8 cellular contexts compared by ENCODE assay signal in genomic region chr6:156953478-156954146, GRCh38.
DNase-seq lines count a peak whose midpoint lies in the region; ATAC-seq lines count a peak whose summit lies in the region.

No MANE protein-coding gene starts in this region.

- no peaks in the 10 kb centered on the region for H3K36me3 Mint-ChIP-seq in activated CD8-positive, alpha-beta T cell treated with anti-CD3 and anti-CD28 coated beads, Interleukin-2, amount 10 ng/mL, durations not matched to agents 7 days and 5 days (ENCODE audit: low read depth)

- CTCF ChIA-PET in activated CD8-positive, alpha-beta T cell treated with anti-CD3 and anti-CD28 coated beads, Interleukin-2, amount 10 ng/mL, durations not matched to agents 7 days and 5 days (lab: Charles Lee) = interaction anchor here (0.7 to 1.4 kb wide), 5 partner anchors 11 to 321 kb away, joined by 3 to 5 read pairs (median 3); no protein-coding TSS in a partner anchor

- H3K4me1 Mint-ChIP-seq in activated CD8-positive, alpha-beta T cell treated with anti-CD3 and anti-CD28 coated beads, Interleukin-2, amount 10 ng/mL, durations not matched to agents 7 days and 5 days (ENCODE audit: low read depth) = peaks cover 38% of the 10 kb centered on the region

- ATAC-seq in Right ventricle myocardium inferior (peak; percentile 73), Right ventricle myocardium superior (ENCODE audit: poor library complexity) (peak; percentile 72), HG03025 (IDR thresholded peaks at IDR 0.05; ENCODE audit: low FRiP score, unreplicated experiment) (no peak), HG02852 (IDR thresholded peaks at IDR 0.05; ENCODE audit: unreplicated experiment) (no peak)
- ATAC-seq in activated CD8-positive, alpha-beta T cell treated with anti-CD3 and anti-CD28 coated beads, Interleukin-2, amount 10 ng/mL, durations not matched to agents 7 days and 5 days = peak; percentile 87

- H3K27ac Mint-ChIP-seq in activated CD8-positive, alpha-beta T cell treated with anti-CD3 and anti-CD28 coated beads, Interleukin-2, amount 10 ng/mL, durations not matched to agents 7 days and 5 days = no peak overlapping the region

- no peaks in the 10 kb centered on the region for H3K9me3 Mint-ChIP-seq in activated CD8-positive, alpha-beta T cell treated with anti-CD3 and anti-CD28 coated beads, Interleukin-2, amount 10 ng/mL, durations not matched to agents 7 days and 5 days (ENCODE audit: insufficient read depth)

- POLR2A ChIA-PET in activated CD8-positive, alpha-beta T cell treated with anti-CD3 and anti-CD28 coated beads, Interleukin-2, amount 10 ng/mL, durations not matched to agents 7 days and 5 days (lab: Charles Lee) = interaction anchor here (1.4 kb wide), 1 partner anchor 67 kb away, joined by 7 read pairs; no protein-coding TSS in a partner anchor

- no peak overlapping the region for H3K4me3 Mint-ChIP-seq in activated CD8-positive, alpha-beta T cell treated with anti-CD3 and anti-CD28 coated beads, Interleukin-2, amount 10 ng/mL, durations not matched to agents 7 days and 5 days

- no peaks in the 10 kb centered on the region for H3K27me3 Mint-ChIP-seq in activated CD8-positive, alpha-beta T cell treated with anti-CD3 and anti-CD28 coated beads, Interleukin-2, amount 10 ng/mL, durations not matched to agents 7 days and 5 days (ENCODE audit: low read depth)

- no peak for DNase-seq in Right ventricle myocardium inferior (ENCODE audit: missing footprints)
- no peak for DNase-seq in cardiac septum (ENCODE audit: low spot score)
- DNase-seq in NCI-H128 (lab: John Stamatoyannopoulos, UW; ENCODE audit: unreplicated experiment) = peak; percentile 74
- peak; percentile 50 for DNase-seq in activated CD8-positive, alpha-beta T cell treated with anti-CD3 and anti-CD28 coated beads, Interleukin-2, amount 10 ng/mL, durations not matched to agents 7 days and 5 days
- DNase-seq in Right ventricle myocardium superior = no peak
- peak; percentile 70 for DNase-seq in retina

- intact Hi-C loops in Right ventricle myocardium inferior (cut with DNase I) (loop anchor here (2.0 to 10.0 kb wide), 3 partner anchors 171 to 389 kb away; no protein-coding TSS in a partner anchor), cardiac septum (cut with DNase I) (loop anchor here (5.0 to 10.0 kb wide), 3 partner anchors 66 to 389 kb away; no protein-coding TSS in a partner anchor), Right ventricle myocardium superior (cut with DNase I) (loop anchor here (10.0 kb wide), 2 partner anchors 269 to 389 kb away; no protein-coding TSS in a partner anchor)

Comparison
In these comparisons a context has a peak if more than half of its experiments do, and no peak if none do; other contexts are left out.
1. ATAC-seq: peak in Right ventricle myocardium inferior (single experiment), activated CD8-positive, alpha-beta T cell treated with anti-CD3 and anti-CD28 coated beads, Interleukin-2, amount 10 ng/mL, durations not matched to agents 7 days and 5 days (single experiment) and Right ventricle myocardium superior (single experiment); none in HG03025 (single experiment) and HG02852 (single experiment).
2. DNase-seq: peak in NCI-H128 (single experiment), activated CD8-positive, alpha-beta T cell treated with anti-CD3 and anti-CD28 coated beads, Interleukin-2, amount 10 ng/mL, durations not matched to agents 7 days and 5 days (single experiment) and retina (single experiment); none in Right ventricle myocardium inferior (single experiment), cardiac septum (single experiment) and Right ventricle myocardium superior (single experiment).